In the genomic region with DNA sequence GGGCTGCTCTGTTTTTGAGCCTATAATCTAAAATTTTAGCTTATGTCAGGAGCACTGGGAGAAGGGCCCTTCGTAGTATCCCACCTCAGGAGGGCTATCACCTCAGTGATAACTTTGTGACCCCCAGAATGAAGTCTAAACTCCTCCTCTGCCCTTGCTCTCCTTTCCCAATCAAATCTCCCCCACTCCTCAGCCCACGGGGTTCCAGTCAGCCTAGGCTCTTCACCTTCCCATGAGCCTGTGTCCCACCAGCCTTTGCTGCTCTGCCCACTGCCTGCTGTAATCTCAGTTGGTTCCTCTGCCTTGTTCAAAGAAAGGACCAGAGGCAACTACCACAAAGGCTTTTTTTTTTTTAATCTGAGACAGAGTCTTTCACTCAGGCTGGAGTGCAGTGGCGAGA, we compare ENCODE assay signal across 20 cellular contexts. TPM values are rescaled to one million over a fixed set of nuclear protein-coding genes. Genes with fewer than 3 reads are reported as not detected.
DNase-seq lines count a peak whose midpoint lies in the region; ATAC-seq and TF ChIP-seq lines count a peak whose summit lies in the region.
"Had no signal": no experiment of that assay in that cellular context is flagged by ENCODE, and none has a peak within 500 bp of the region (broad histone marks: within the 10 kb centered on the region; RNA-seq: fewer than 3 reads in every experiment).

No MANE protein-coding gene starts in this region.

- H2AFZ ChIP-seq in GM23338 = no peak overlapping the region
- H2AFZ ChIP-seq: GM23248 had no signal

- H3K79me2 ChIP-seq in GM23338 (replicated peaks; ENCODE audit: insufficient read depth) = peaks cover 16% of the 10 kb centered on the region

- H3K4me1 ChIP-seq in GM23338 (ENCODE audit: insufficient read depth) (no peaks in the 10 kb centered on the region), esophagus squamous epithelium (peaks cover 0 to 16% (median 3%) of the 10 kb centered on the region in 3 donors), spleen (peaks cover 4 to 23% (median 16%) of the 10 kb centered on the region in 6 donors), A673 (ENCODE audit: insufficient read depth, low read length, poor library complexity, severe bottlenecking) (no peaks in the 10 kb centered on the region)

- TF ChIP-seq POLR2A in esophagus squamous epithelium (IDR thresholded peaks at IDR 0.05) = no peak
- no peak for TF ChIP-seq POLR2A in spleen (IDR thresholded peaks at IDR 0.05)

- H3K9me3 Mint-ChIP-seq in GM23338 (peaks cover 12% of the 10 kb centered on the region), progenitor cell of endocrine pancreas (ENCODE audit: low read depth) (no peaks in the 10 kb centered on the region)
- H3K9me3 Mint-ChIP-seq: activated naive CD4-positive, alpha-beta T cell treated with anti-CD3 and anti-CD28 coated beads, Interleukin-2, amount 10 ng/mL, durations not matched to agents 7 days and 5 days; T-cell had no signal

- no peak overlapping the region for H3K4me2 ChIP-seq in GM23338

- WGBS in esophagus squamous epithelium, 2 donors = 55 to 78% methylated on average over 3 of the region's 3 CpGs
- WGBS in spleen, 5 donors = 49 to 79% (median 56%) methylated on average over 3 of the region's 3 CpGs

- H3K4me3 Mint-ChIP-seq in GM23338 = no peak overlapping the region
- H3K4me3 Mint-ChIP-seq in T-helper 17 cell = peak overlapping the region; percentile 19
- no peak overlapping the region for H3K4me3 Mint-ChIP-seq in progenitor cell of endocrine pancreas (ENCODE audit: low read depth)
- H3K4me3 Mint-ChIP-seq: activated naive CD4-positive, alpha-beta T cell treated with anti-CD3 and anti-CD28 coated beads, Interleukin-2, amount 10 ng/mL, durations not matched to agents 7 days and 5 days; activated T-cell treated with anti-CD3 and anti-CD28 coated beads, Interleukin-2, amount 50 U/mL, for 4 hours; endodermal cell; T-cell had no signal

- H3K27ac ChIP-seq in GM23338 (ENCODE audit: low read depth) (no peak overlapping the region), esophagus squamous epithelium (peak overlapping the region in 3 of 4 donors; percentile 34 to 74 (median 62)), spleen (peak overlapping the region in 7 of 8 donors; percentile 35 to 74 (median 64)), A673 (ENCODE audit: low read depth, low read length, poor library complexity, severe bottlenecking) (no peak overlapping the region)
- H3K27ac ChIP-seq: GM23248, VCaP had no signal

- H3K36me3 ChIP-seq in GM23338 (ENCODE audit: insufficient read depth) (peaks cover 40% of the 10 kb centered on the region), esophagus squamous epithelium (peaks cover 0 to 59% (median 13%) of the 10 kb centered on the region in 3 donors), spleen (peaks cover 0 to 48% (median 10%) of the 10 kb centered on the region in 6 donors), A673 (ENCODE audit: insufficient read depth, low read length, poor library complexity, severe bottlenecking) (peaks cover 65% of the 10 kb centered on the region)

- H3K36me3 Mint-ChIP-seq in GM23338 (ENCODE audit: low read depth) (peaks cover 81% of the 10 kb centered on the region), T-helper 17 cell (ENCODE audit: low read depth) (no peaks in the 10 kb centered on the region), progenitor cell of endocrine pancreas (ENCODE audit: insufficient read depth) (peaks cover 37% of the 10 kb centered on the region)
- H3K36me3 Mint-ChIP-seq: activated naive CD4-positive, alpha-beta T cell treated with anti-CD3 and anti-CD28 coated beads, Interleukin-2, amount 10 ng/mL, durations not matched to agents 7 days and 5 days had no signal

- H3K27me3 ChIP-seq in GM23338 (ENCODE audit: insufficient read depth) = no peaks in the 10 kb centered on the region
- H3K27me3 ChIP-seq in esophagus squamous epithelium = no peaks in the 10 kb centered on the region
- no peaks in the 10 kb centered on the region for H3K27me3 ChIP-seq in spleen (replicated peaks in 1 of 7)
- H3K27me3 ChIP-seq in A673 (replicated peaks; ENCODE audit: insufficient read depth, low read depth, low read length, poor library complexity) = no peaks in the 10 kb centered on the region
- H3K27me3 ChIP-seq: upper lobe of right lung had no signal

- H3K9me3 ChIP-seq in T-helper 17 cell (ENCODE audit: control insufficient read depth, low read length, poor library complexity, severe bottlenecking) = no peaks in the 10 kb centered on the region
- H3K9me3 ChIP-seq in esophagus squamous epithelium = no peaks in the 10 kb centered on the region
- H3K9me3 ChIP-seq in spleen = peaks cover 0 to 5% (median 0%) of the 10 kb centered on the region in 8 donors
- no peaks in the 10 kb centered on the region for H3K9me3 ChIP-seq in A673 (ENCODE audit: low read depth, low read length, poor library complexity, severe bottlenecking)
- H3K9me3 ChIP-seq: upper lobe of right lung had no signal

- intact Hi-C loops in esophagus squamous epithelium (cut with DNase I) = no loop called here
- intact Hi-C loops in spleen (cut with DNase I; ENCODE audit: low total_unique reads) = no loop called here
- intact Hi-C loops in A673 (cut with micrococcal nuclease; ENCODE audit: unreplicated experiment) = no loop called here

- H3K9me2 ChIP-seq in GM23338 (ENCODE audit: insufficient read depth) = no peaks in the 10 kb centered on the region

- H3K4me3 ChIP-seq in GM23338 (no peak overlapping the region), esophagus squamous epithelium (no peak overlapping the region), spleen (peak overlapping the region in 1 of 8 donors; percentile 37), A673 (ENCODE audit: low read depth, low read length, poor library complexity, severe bottlenecking) (no peak overlapping the region)
- H3K4me3 ChIP-seq: GM23248, upper lobe of right lung had no signal

- peaks cover 43% of the 10 kb centered on the region for H3F3A ChIP-seq in GM23338 (replicated peaks; ENCODE audit: low read depth)

- ATAC-seq in GM23338 (no peak), T-helper 17 cell (no peak)
- ATAC-seq: activated T-cell treated with anti-CD3 and anti-CD28 coated beads, Interleukin-2, amount 50 U/mL, for 4 hours; T-cell had no signal

- H3K4me1 Mint-ChIP-seq in GM23338 (peaks cover 5% of the 10 kb centered on the region; the same call in 1 of the 3 replicates), T-helper 17 cell (peaks cover 11% of the 10 kb centered on the region), progenitor cell of endocrine pancreas (ENCODE audit: low read depth) (no peaks in the 10 kb centered on the region)
- H3K4me1 Mint-ChIP-seq: endodermal cell had no signal

- H3K27me3 Mint-ChIP-seq in GM23338 (ENCODE audit: insufficient read depth, low read depth, poor library complexity) (peaks cover 27% of the 10 kb centered on the region), T-helper 17 cell (no peaks in the 10 kb centered on the region), progenitor cell of endocrine pancreas (no peaks in the 10 kb centered on the region)
- H3K27me3 Mint-ChIP-seq: T-cell had no signal

- DNase-seq in GM23338 (ENCODE audit: low spot score) (no peak), T-helper 17 cell (no peak), esophagus squamous epithelium (lab: John Stamatoyannopoulos, UW) (no peak), spleen (no peak), A673 (ENCODE audit: low spot score) (no peak), NCI-H2196 treated with DMSO at 0.1 percent for 48 hours (lab: John Stamatoyannopoulos, UW; ENCODE audit: unreplicated experiment) (no peak), SHP77 treated with DMSO at 0.1 percent for 48 hours (lab: John Stamatoyannopoulos, UW) (no peak), progenitor cell of endocrine pancreas (ENCODE audit: low spot score, unreplicated experiment) (no peak)
- DNase-seq: activated CD4-positive, alpha-beta T cell treated with anti-CD3 and anti-CD28 coated beads, Interleukin-2, amount 50 U/mL, for 4 hours; activated naive CD4-positive, alpha-beta T cell treated with anti-CD3 and anti-CD28 coated beads, Interleukin-2, amount 10 ng/mL, durations not matched to agents 7 days and 5 days; activated T-cell treated with anti-CD3 and anti-CD28 coated beads, Interleukin-2, amount 50 U/mL, for 4 hours; Calu3; endodermal cell; GM23248; hypothalamus; NCI-H2107; NCI-H524 treated with DMSO at 0.1 percent for 48 hours; T-cell; upper lobe of right lung had no signal

- POLR2A ChIA-PET in A673 (lab: Charles Lee; ENCODE audit: low non-redundant PET) = no interaction called here

- CTCF ChIA-PET in A673 (lab: Charles Lee) = no interaction called here

- no TSS peak for BruUV-seq in A673 (replicated peaks; lab: Mats Ljungman, UMichigan)

- H4K20me1 ChIP-seq in GM23338 (replicated peaks; ENCODE audit: insufficient read depth) = peaks cover 24% of the 10 kb centered on the region

- H3K27ac Mint-ChIP-seq in GM23338 (peak overlapping the region; percentile 72; the same call in 1 of the 2 replicates), T-helper 17 cell (peak overlapping the region; percentile 45), progenitor cell of endocrine pancreas (no peak overlapping the region)
- H3K27ac Mint-ChIP-seq: endodermal cell had no signal

- TF ChIP-seq CTCF in GM23338 (conservative IDR thresholded peaks at IDR 0.05; ENCODE audit: low read depth in 2 of 2) (no peak), esophagus squamous epithelium (IDR thresholded peaks at IDR 0.05) (no peak), spleen (IDR thresholded peaks at IDR 0.05 in 8 of 11, conservative IDR thresholded peaks at IDR 0.05 in 3 of 11) (no peak), A673 (conservative IDR thresholded peaks at IDR 0.05; ENCODE audit: low read depth, low read length) (no peak), progenitor cell of endocrine pancreas (IDR thresholded peaks at IDR 0.05; ENCODE audit: unreplicated experiment) (no peak)

RNA-seq across cellular contexts. Expression of gene DBN1, which starts 10.7 kb away (rescaled TPM):
- 242 and 290 TPM in 2 replicates for total RNA-seq in GM23338 (2014; rRNA removed; shearing (Covaris generic))
- polyA plus RNA-seq in GM23338 (2016; fragmentation: Nextera tagmentation; extraction: Ambion mirVana) = 102 and 106 TPM in 2 replicates
- 1 to 10 TPM; 1.2 to 5.0 TPM for total RNA-seq in T-helper 17 cell
- 10 to 100 TPM; 11.9 to 51.1 (median 27.2) TPM for total RNA-seq in esophagus squamous epithelium
- 10 to 100 TPM; 13.0 to 26.5 (median 17.6) TPM for total RNA-seq in spleen
- polyA plus RNA-seq in spleen = 10 to 100 TPM in 1 of 3 donors, 1 to 10 TPM in 2; 6.8 to 16.3 (median 7.6) TPM
- total RNA-seq in A673 (2021) = 271 and 286 TPM in 2 replicates
- 396 and 422 TPM in 2 replicates for total RNA-seq in progenitor cell of endocrine pancreas

RNA-seq across cellular contexts. Expression of gene PRR7, which starts 16.1 kb away (rescaled TPM):
- total RNA-seq in GM23338 (2014; rRNA removed; shearing (Covaris generic)) = 6.4 and 9.7 TPM in 2 replicates
- polyA plus RNA-seq in GM23338 (2016; fragmentation: Nextera tagmentation; extraction: Ambion mirVana) (7.6 and 7.7 TPM in 2 replicates), spleen (1 to 10 TPM; 1.7 to 5.7 (median 3.9) TPM)
- total RNA-seq in T-helper 17 cell (10 to 100 TPM; 32.0 to 40.1 TPM), esophagus squamous epithelium (1 to 10 TPM; 5.0 to 7.7 (median 6.4) TPM), spleen (1 to 10 TPM in 6 of 7 donors, not detected in 1; 2.6 to 5.3 (median 4.7) TPM), A673 (2021) (3.0 and 5.3 TPM in 2 replicates), progenitor cell of endocrine pancreas (11.7 and 13.1 TPM in 2 replicates)

RNA-seq across cellular contexts. Expression of gene PDLIM7, which starts 34.7 kb away (rescaled TPM):
- total RNA-seq in GM23338 (2014; rRNA removed; shearing (Covaris generic)) = 73.0 and 94.7 TPM in 2 replicates
- polyA plus RNA-seq in GM23338 (2016; fragmentation: Nextera tagmentation; extraction: Ambion mirVana) = 128 TPM in 2 replicates
- 10 to 100 TPM in 1 of 2 donors, 1 to 10 TPM in 1; 6.8 to 16.2 TPM for total RNA-seq in T-helper 17 cell
- total RNA-seq in esophagus squamous epithelium = 10 to 100 TPM; 17.1 to 81.6 (median 33.6) TPM
- total RNA-seq in spleen = 100 to 1,000 TPM in 3 of 7 donors, 10 to 100 TPM in 4; 44.8 to 220 (median 86.4) TPM
- 100 to 1,000 TPM in 1 of 3 donors, 10 to 100 TPM in 2; 42.5 to 125 (median 59.2) TPM for polyA plus RNA-seq in spleen
- 116 and 132 TPM in 2 replicates for total RNA-seq in A673 (2021)
- 113 and 119 TPM in 2 replicates for total RNA-seq in progenitor cell of endocrine pancreas

RNA-seq across cellular contexts. Expression of gene GRK6, which starts 36.2 kb away (rescaled TPM):
- total RNA-seq in GM23338 (2014; rRNA removed; shearing (Covaris generic)) = 37.2 and 56.8 TPM in 2 replicates
- polyA plus RNA-seq in GM23338 (2016; fragmentation: Nextera tagmentation; extraction: Ambion mirVana) = 13.0 and 18.7 TPM in 2 replicates
- 100 to 1,000 TPM; 178 to 232 TPM for total RNA-seq in T-helper 17 cell
- total RNA-seq in esophagus squamous epithelium = 10 to 100 TPM; 24.6 to 39.7 (median 29.5) TPM
- 100 to 1,000 TPM; 114 to 170 (median 149) TPM for total RNA-seq in spleen
- polyA plus RNA-seq in spleen = 10 to 100 TPM; 45.7 to 75.9 (median 55.3) TPM
- 32.1 and 38.1 TPM in 2 replicates for total RNA-seq in A673 (2021)
- 40.2 and 43.0 TPM in 2 replicates for total RNA-seq in progenitor cell of endocrine pancreas

RNA-seq across cellular contexts. Expression of gene DOK3, which starts 46.9 kb away (rescaled TPM):
- 4.9 and 11.1 TPM in 2 replicates for total RNA-seq in GM23338 (2014; rRNA removed; shearing (Covaris generic))
- 2.2 and 2.8 TPM in 2 replicates for polyA plus RNA-seq in GM23338 (2016; fragmentation: Nextera tagmentation; extraction: Ambion mirVana)
- total RNA-seq in T-helper 17 cell = 1 to 10 TPM; 5.1 to 8.0 TPM
- 1 to 10 TPM; 2.4 to 7.2 (median 4.4) TPM for total RNA-seq in esophagus squamous epithelium
- total RNA-seq in spleen = 100 to 1,000 TPM; 111 to 231 (median 149) TPM
- polyA plus RNA-seq in spleen = 100 to 1,000 TPM in 1 of 3 donors, 10 to 100 TPM in 2; 69.9 to 144 (median 98.4) TPM
- 13.1 and 15.0 TPM in 2 replicates for total RNA-seq in A673 (2021)
- total RNA-seq in progenitor cell of endocrine pancreas = 11.6 and 13.7 TPM in 2 replicates

Comparison
In these comparisons a context has a peak if more than half of its experiments do, and no peak if none do; other contexts are left out.
1. H3K27ac ChIP-seq: peak in esophagus squamous epithelium (3 of 4) and spleen (7 of 8); none in GM23338 (single experiment) and A673 (single experiment).